Comparison of ENCODE assay signal across 21 cellular contexts in genomic region chr13:30401347-30401746, GRCh38. TPM values are rescaled to one million over a fixed set of nuclear protein-coding genes. Genes with fewer than 3 reads are reported as not detected.
DNase-seq lines count a peak whose midpoint lies in the region; ATAC-seq and TF ChIP-seq lines count a peak whose summit lies in the region.
"Had no signal": no experiment of that assay in that cellular context is flagged by ENCODE, and none has a peak within 500 bp of the region (broad histone marks: within the 10 kb centered on the region; RNA-seq: fewer than 3 reads in every experiment).

No MANE protein-coding gene starts in this region.

- H3K4me2 ChIP-seq in mesendoderm (ENCODE audit: low read length): no peak overlapping the region
- H3K4me2 ChIP-seq: A549, BLaER1 had no signal

- peaks cover 3% of the 10 kb centered on the region for H3K4me1 ChIP-seq in mesendoderm (ENCODE audit: control insufficient read depth, low read depth, low read length)

- no peak overlapping the region for H4K5ac ChIP-seq in mesendoderm (ENCODE audit: low read length)

- peaks cover 20% of the 10 kb centered on the region for H3K4me1 Mint-ChIP-seq in WTC11
- H3K4me1 Mint-ChIP-seq in stimulated activated memory B cell treated with anti-CD40 and anti-IgM and Interleukin-4, amounts not matched to agents 10 μg/mL and 1 μg/mL and 100 μg/mL, for 72 hours: peaks cover 9% of the 10 kb centered on the region

- WGBS in mesendoderm (ENCODE audit: extremely low coverage, insufficient coverage, low lambda C conversion rate): no CpG with 5 or more reads among the region's 5 CpGs

- H3K23ac ChIP-seq in mesendoderm (ENCODE audit: low read length): no peak overlapping the region

- ATAC-seq in WTC11 (peak; percentile 49; the same call in 1 of the 2 replicates), HG02885 (IDR thresholded peaks at IDR 0.05; ENCODE audit: poor library complexity, unreplicated experiment) (no peak)
- ATAC-seq in stimulated activated memory B cell treated with anti-CD40 and anti-IgM and Interleukin-4, amounts not matched to agents 10 μg/mL and 1 μg/mL and 100 μg/mL, for 72 hours: no peak
- ATAC-seq: A549; CD8-positive, alpha-beta T cell; GM12878 had no signal

- H3K27me3 ChIP-seq in mesendoderm (ENCODE audit: insufficient read depth, low read length, poor library complexity) (no peaks in the 10 kb centered on the region), H7 (ENCODE audit: control insufficient read depth, insufficient read depth, low read length) (no peaks in the 10 kb centered on the region; the same call in 1 of the 2 replicates)
- H3K27me3 ChIP-seq: BLaER1 had no signal

- no peaks in the 10 kb centered on the region; the same call in none of the 2 replicates for H3K27me3 Mint-ChIP-seq in WTC11 (ENCODE audit: low read depth)
- no peaks in the 10 kb centered on the region for H3K27me3 Mint-ChIP-seq in stimulated activated memory B cell treated with anti-CD40 and anti-IgM and Interleukin-4, amounts not matched to agents 10 μg/mL and 1 μg/mL and 100 μg/mL, for 72 hours
- H3K27me3 Mint-ChIP-seq: B cell; CD4-positive, CD25-positive, alpha-beta regulatory T cell had no signal

- no peak overlapping the region for H3K27ac ChIP-seq in mesendoderm (ENCODE audit: low read depth, low read length)
- H3K27ac ChIP-seq: A549, BLaER1, C4-2B, GM23248 had no signal

- DNase-seq in ELF-1 (ENCODE audit: low read depth, low spot score): peak; percentile 61
- DNase-seq in WTC11 (ENCODE audit: low spot score): no peak
- DNase-seq in mesendoderm: peak; percentile 14
- DNase-seq in ACHN: no peak
- no peak for DNase-seq in H7
- DNase-seq: 8988T; Caco-2; CD4-positive, CD25-positive, alpha-beta regulatory T cell; CD8-positive, alpha-beta T cell; DMS153; DND-41; GDM1; GM23248; HCEC 1CT had no signal

- H2AK5ac ChIP-seq in mesendoderm (ENCODE audit: low read length): no peak overlapping the region

- no peak overlapping the region for H3K56ac ChIP-seq in mesendoderm (ENCODE audit: low read length)

- CTCF ChIA-PET in WTC11 (lab: Charles Lee): interaction anchor here (0.8 to 1.0 kb wide), 2 partner anchors 11 to 46 kb away, joined by 3 read pairs; no protein-coding TSS in a partner anchor

- H3K9me3 Mint-ChIP-seq in WTC11: no peaks in the 10 kb centered on the region
- no peaks in the 10 kb centered on the region for H3K9me3 Mint-ChIP-seq in stimulated activated memory B cell treated with anti-CD40 and anti-IgM and Interleukin-4, amounts not matched to agents 10 μg/mL and 1 μg/mL and 100 μg/mL, for 72 hours
- H3K9me3 Mint-ChIP-seq: CD8-positive, alpha-beta T cell had no signal

- H3K18ac ChIP-seq in mesendoderm (ENCODE audit: low read length): no peak overlapping the region

- H2BK120ac ChIP-seq in mesendoderm (ENCODE audit: low read depth, low read length): no peak overlapping the region

- H3K36me3 ChIP-seq in mesendoderm (ENCODE audit: control insufficient read depth, insufficient read depth, low read length) (no peaks in the 10 kb centered on the region), H7 (replicated peaks; ENCODE audit: control insufficient read depth, insufficient read depth, low read length) (no peaks in the 10 kb centered on the region)
- H3K36me3 ChIP-seq: BLaER1 had no signal

- no peak overlapping the region for H4K8ac ChIP-seq in mesendoderm (ENCODE audit: low read depth, low read length)

- in situ Hi-C loops in ACHN (cut with HindIII; ENCODE audit: low pct_ligation_motif_present, low pct_unique_long_range_greater_than_20kb, low sequenced_read_pairs): no loop called here

- H3K9ac ChIP-seq in mesendoderm (ENCODE audit: low read length): no peak overlapping the region
- H3K9ac ChIP-seq: BLaER1, GM23248 had no signal

- H3K4ac ChIP-seq in mesendoderm (ENCODE audit: low read depth, low read length): no peak overlapping the region

- H2BK15ac ChIP-seq in mesendoderm (replicated peaks; ENCODE audit: low read depth): no peak overlapping the region

- no peak overlapping the region for H3K27ac Mint-ChIP-seq in WTC11
- H3K27ac Mint-ChIP-seq in stimulated activated memory B cell treated with anti-CD40 and anti-IgM and Interleukin-4, amounts not matched to agents 10 μg/mL and 1 μg/mL and 100 μg/mL, for 72 hours: peak overlapping the region; percentile 54
- H3K27ac Mint-ChIP-seq: B cell; CD4-positive, CD25-positive, alpha-beta regulatory T cell; CD8-positive, alpha-beta T cell had no signal

- no peak for TF ChIP-seq CTCF in WTC11 (IDR thresholded peaks at IDR 0.05)

- POLR2A ChIA-PET in WTC11 (lab: Charles Lee): no interaction called here

- H3K79me2 ChIP-seq in mesendoderm (ENCODE audit: control insufficient read depth, insufficient read depth, low read length): no peaks in the 10 kb centered on the region

- no peak overlapping the region for H3K4me3 Mint-ChIP-seq in WTC11
- no peak overlapping the region for H3K4me3 Mint-ChIP-seq in stimulated activated memory B cell treated with anti-CD40 and anti-IgM and Interleukin-4, amounts not matched to agents 10 μg/mL and 1 μg/mL and 100 μg/mL, for 72 hours
- H3K4me3 Mint-ChIP-seq: B cell; CD4-positive, CD25-positive, alpha-beta regulatory T cell; CD8-positive, alpha-beta T cell had no signal

- H3K79me1 ChIP-seq in mesendoderm (ENCODE audit: low read length): no peaks in the 10 kb centered on the region

- H3K36me3 Mint-ChIP-seq in WTC11: no peaks in the 10 kb centered on the region
- H3K36me3 Mint-ChIP-seq in stimulated activated memory B cell treated with anti-CD40 and anti-IgM and Interleukin-4, amounts not matched to agents 10 μg/mL and 1 μg/mL and 100 μg/mL, for 72 hours: no peaks in the 10 kb centered on the region
- H3K36me3 Mint-ChIP-seq: CD4-positive, CD25-positive, alpha-beta regulatory T cell; CD8-positive, alpha-beta T cell had no signal

- no peak overlapping the region for H3K4me3 ChIP-seq in mesendoderm (ENCODE audit: low read length)
- no peak overlapping the region for H3K4me3 ChIP-seq in H7 (ENCODE audit: insufficient read depth, low read depth, low read length)
- H3K4me3 ChIP-seq: A549, BLaER1, GM12878, GM23248 had no signal

- no peak overlapping the region for H2BK5ac ChIP-seq in mesendoderm (ENCODE audit: low read length)

TF ChIP-seq in WTC11, 78 proteins besides CTCF, POLR2A, EP300 and RAD21 (continues in another document):
- TF ChIP-seq RORB (CRISPR knock-in tag; IDR thresholded peaks at IDR 0.05) (no peak), ATF2 (CRISPR knock-in tag; IDR thresholded peaks at IDR 0.05; ENCODE audit: borderline replicate concordance, low read depth) (no peak), STAT6 (CRISPR knock-in tag; conservative IDR thresholded peaks at IDR 0.05; ENCODE audit: low read depth) (no peak), HMGXB4 (CRISPR knock-in tag; IDR thresholded peaks at IDR 0.05) (no peak), E2F5 (CRISPR knock-in tag; IDR thresholded peaks at IDR 0.05) (no peak)

RNA-seq across cellular contexts. Expression of gene UBE2L5, which starts 20.9 kb away (rescaled TPM):
- total RNA-seq in WTC11 (2021): 0.13 TPM in 1 of 3 replicates, not detected in the others
- 0.15 TPM for polyA plus RNA-seq in mesendoderm (2013, experiment 1 of 2)
- polyA plus RNA-seq in mesendoderm (2013, experiment 2 of 2): not detected
- total RNA-seq in H7 (2014; rRNA removed; shearing (Covaris generic)): not detected in 2 replicates
- total RNA-seq: Caco-2; CD4-positive, CD25-positive, alpha-beta regulatory T cell; CD8-positive, alpha-beta T cell; GM23248 had no signal
- polyA plus RNA-seq: CD4-positive, CD25-positive, alpha-beta regulatory T cell; GM23248 had no signal

Comparison
In these comparisons a context has a peak if more than half of its experiments do, and no peak if none do; other contexts are left out.
1. DNase-seq: peak in ELF-1 (single experiment) and mesendoderm (single experiment); none in WTC11 (single experiment), ACHN (single experiment) and H7 (single experiment).